ENCODE assay signal across 22 cellular contexts in genomic region chr17:19520641-19521040, GRCh38. TPM values are rescaled to one million over a fixed set of nuclear protein-coding genes. Genes with fewer than 3 reads are reported as not detected.
DNase-seq lines count a peak whose midpoint lies in the region; ATAC-seq and TF ChIP-seq lines count a peak whose summit lies in the region.
"Had no signal": no experiment of that assay in that cellular context is flagged by ENCODE, and none has a peak within 500 bp of the region (broad histone marks: within the 10 kb centered on the region; RNA-seq: fewer than 3 reads in every experiment).

No MANE protein-coding gene starts in this region.

- H3K27me3 Mint-ChIP-seq in CD4-positive, CD25-positive, alpha-beta regulatory T cell = peaks cover 29% of the 10 kb centered on the region
- peaks cover 3% of the 10 kb centered on the region for H3K27me3 Mint-ChIP-seq in chondrocyte (ENCODE audit: low read depth)

- H3K4me1 ChIP-seq in BLaER1 = peaks cover 13% of the 10 kb centered on the region
- H3K4me1 ChIP-seq in CD4-positive, CD25-positive, alpha-beta regulatory T cell (ENCODE audit: control insufficient read depth, insufficient read depth, low read length, poor library complexity, severe bottlenecking) = no peaks in the 10 kb centered on the region
- H3K4me1 ChIP-seq in neutrophil (ENCODE audit: control insufficient read depth in 1 of 2, insufficient read depth in 1 of 2, low read depth in 1 of 2, low read length in 1 of 2) = peaks cover 12 to 26% of the 10 kb centered on the region in 2 experiments

- H3K9me3 ChIP-seq in BLaER1 (no peaks in the 10 kb centered on the region), neutrophil (no peaks in the 10 kb centered on the region)
- no peaks in the 10 kb centered on the region for H3K9me3 ChIP-seq in CD4-positive, CD25-positive, alpha-beta regulatory T cell (ENCODE audit: control insufficient read depth in 2 of 2, low read length in 2 of 2)

- H3K27ac ChIP-seq in BLaER1 = no peak overlapping the region
- H3K27ac ChIP-seq in CD4-positive, CD25-positive, alpha-beta regulatory T cell (ENCODE audit: insufficient read depth, low read length, poor library complexity, severe bottlenecking) = no peak overlapping the region
- H3K27ac ChIP-seq in neutrophil = peak overlapping the region; percentile 54

- H3K9ac ChIP-seq in BLaER1 = no peak overlapping the region

- peak overlapping the region; percentile 44 for H3K4me2 ChIP-seq in BLaER1

- H3K4me1 Mint-ChIP-seq in CD4-positive, CD25-positive, alpha-beta regulatory T cell = peaks cover 0 to 3% (median 0%) of the 10 kb centered on the region in 4 donors
- no peaks in the 10 kb centered on the region for H3K4me1 Mint-ChIP-seq in chondrocyte (ENCODE audit: low read depth)
- H3K4me1 Mint-ChIP-seq: CD8-positive, alpha-beta memory T cell had no signal

- no peak for ATAC-seq in CD4-positive, CD25-positive, alpha-beta regulatory T cell (ENCODE audit: low read depth in 2 of 2)
- no peak for ATAC-seq in HG03354 (IDR thresholded peaks at IDR 0.05; ENCODE audit: poor library complexity, severe bottlenecking, unreplicated experiment)
- ATAC-seq: HCT116, Panc1 had no signal

- no peaks in the 10 kb centered on the region for H4K20me1 ChIP-seq in BLaER1

- H3K4me3 Mint-ChIP-seq in CD4-positive, CD25-positive, alpha-beta regulatory T cell = no peak overlapping the region
- H3K4me3 Mint-ChIP-seq in chondrocyte (ENCODE audit: unreplicated experiment) = no peak overlapping the region
- H3K4me3 Mint-ChIP-seq: CD8-positive, alpha-beta memory T cell had no signal

- peak overlapping the region in 2 of 3 donors; percentile 55 to 84 for H3K27ac Mint-ChIP-seq in CD4-positive, CD25-positive, alpha-beta regulatory T cell
- no peak overlapping the region for H3K27ac Mint-ChIP-seq in chondrocyte (ENCODE audit: unreplicated experiment)
- H3K27ac Mint-ChIP-seq: CD8-positive, alpha-beta memory T cell had no signal

- H3K36me3 ChIP-seq in BLaER1 (no peaks in the 10 kb centered on the region), neutrophil (no peaks in the 10 kb centered on the region)
- H3K36me3 ChIP-seq in CD4-positive, CD25-positive, alpha-beta regulatory T cell (ENCODE audit: control insufficient read depth, insufficient read depth, low read length) = no peaks in the 10 kb centered on the region

- H3K27me3 ChIP-seq in BLaER1 = no peaks in the 10 kb centered on the region
- no peaks in the 10 kb centered on the region for H3K27me3 ChIP-seq in CD4-positive, CD25-positive, alpha-beta regulatory T cell (ENCODE audit: control insufficient read depth, insufficient read depth, low read length)
- H3K27me3 ChIP-seq in neutrophil = no peaks in the 10 kb centered on the region

- no peak for DNase-seq in CD4-positive, CD25-positive, alpha-beta regulatory T cell
- DNase-seq in chondrocyte (ENCODE audit: low spot score) = peak; percentile 53
- DNase-seq in NCI-H2029 treated with DMSO at 0.1 percent for 48 hours (lab: John Stamatoyannopoulos, UW) = no peak
- no peak for DNase-seq in DMS79 treated with DMSO at 0.1 percent for 48 hours (lab: John Stamatoyannopoulos, UW)
- DNase-seq: Calu3; CD8-positive, alpha-beta memory T cell; DND-41; NCI-H1105; NCI-H1436 treated with DMSO at 0.1 percent for 48 hours; NCI-H187 treated with DMSO at 0.1 percent for 48 hours; NCI-H2107; NCI-H446 treated with DMSO at 0.1 percent for 48 hours; NCI-H526; NK-92 treated with Interleukin-12 subunit alpha and Interleukin-12 subunit beta, amount 100 ng/mL, for 24 hours; SHP77 treated with DMSO at 0.1 percent for 48 hours had no signal

- no peaks in the 10 kb centered on the region for H3K36me3 Mint-ChIP-seq in CD4-positive, CD25-positive, alpha-beta regulatory T cell
- no peaks in the 10 kb centered on the region for H3K36me3 Mint-ChIP-seq in chondrocyte (ENCODE audit: low read depth)
- H3K36me3 Mint-ChIP-seq: CD8-positive, alpha-beta memory T cell had no signal

- H3K9me3 Mint-ChIP-seq in CD4-positive, CD25-positive, alpha-beta regulatory T cell = peaks cover 0 to 2% (median 0%) of the 10 kb centered on the region in 7 donors
- no peaks in the 10 kb centered on the region for H3K9me3 Mint-ChIP-seq in chondrocyte (ENCODE audit: low read depth)
- H3K9me3 Mint-ChIP-seq: CD8-positive, alpha-beta memory T cell had no signal

- TF ChIP-seq CTCF in chondrocyte (IDR thresholded peaks at IDR 0.05) (no peak), neutrophil (IDR thresholded peaks at IDR 0.05) (no peak)

- no peak overlapping the region for H3K4me3 ChIP-seq in BLaER1
- H3K4me3 ChIP-seq in CD4-positive, CD25-positive, alpha-beta regulatory T cell (ENCODE audit: low read depth, low read length) = no peak overlapping the region
- H3K4me3 ChIP-seq in neutrophil (ENCODE audit: low read depth in 1 of 2, low read length in 1 of 2) = no peak overlapping the region

RNA-seq across cellular contexts. Expression of gene SLC47A1, which starts 13.0 kb away (rescaled TPM):
- not detected for total RNA-seq in CD4-positive, CD25-positive, alpha-beta regulatory T cell
- polyA plus RNA-seq in CD4-positive, CD25-positive, alpha-beta regulatory T cell = 1 to 10 TPM in 1 of 4 donors, not detected in 3; 1.0 TPM
- total RNA-seq in chondrocyte = 1.7 to 4.9 TPM (median 2.0 TPM) in 3 replicates
- total RNA-seq: Calu3, HT1080, OCI-LY7 had no signal
